In the genomic region with DNA sequence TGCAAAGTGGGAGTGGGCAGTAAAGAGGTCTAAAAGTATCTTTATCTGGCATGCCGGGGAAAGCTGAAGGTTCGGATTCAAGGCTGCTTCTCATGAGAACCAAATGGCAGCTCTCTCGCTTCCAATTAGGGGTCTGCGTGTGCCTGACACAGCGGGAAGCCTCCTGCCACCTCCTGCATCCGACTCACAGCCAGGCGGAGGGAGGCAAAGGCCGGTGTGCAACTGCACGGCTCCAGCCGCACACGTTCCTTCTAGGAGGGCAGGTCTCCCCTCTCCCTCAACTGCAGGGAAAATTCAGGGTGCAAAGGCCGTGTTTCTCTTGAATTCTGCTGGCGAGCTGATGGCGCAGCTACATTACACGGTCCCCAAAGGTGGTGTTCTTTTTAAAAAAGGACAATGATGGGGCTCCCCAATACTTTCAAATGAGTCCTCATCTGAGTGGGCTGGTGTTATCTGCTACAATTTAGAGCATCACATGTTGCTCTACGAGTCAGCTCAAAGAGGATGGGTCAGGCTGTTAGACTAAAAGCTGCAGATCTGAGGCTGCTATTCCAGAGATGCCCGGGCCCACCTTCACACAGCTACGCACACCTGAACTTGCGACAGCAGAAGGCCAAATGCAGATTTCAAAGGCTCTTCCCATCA, we compare ENCODE assay signal across 17 cellular contexts.
DNase-seq lines count a peak whose midpoint lies in the region; ATAC-seq, FAIRE-seq and TF ChIP-seq lines count a peak whose summit lies in the region.
"Had no signal": no experiment of that assay in that cellular context is flagged by ENCODE, and none has a peak within 500 bp of the region (broad histone marks: within the 10 kb centered on the region; RNA-seq: fewer than 3 reads in every experiment).

No MANE protein-coding gene starts in this region.

- H3K27ac Mint-ChIP-seq in mesothelial cell of epicardium: peak overlapping the region; percentile 80
- H3K27ac Mint-ChIP-seq in activated CD4-positive, alpha-beta T cell treated with anti-CD3 and anti-CD28 coated beads for 36 hours: no peak overlapping the region
- H3K27ac Mint-ChIP-seq: activated CD8-positive, alpha-beta T cell treated with anti-CD3 and anti-CD28 coated beads for 36 hours had no signal

- peak overlapping the region; percentile 89 for H3K4ac ChIP-seq in IMR-90 (ENCODE audit: low read depth, low read length)

- peak overlapping the region; percentile 84 to 94 for H4K8ac ChIP-seq in IMR-90 (ENCODE audit: low read depth in 2 of 2, low read length in 2 of 2)

- no TSS peak for BruUV-seq in IMR-90 (replicated peaks; lab: Mats Ljungman, UMichigan)

- peak; percentile 70 for FAIRE-seq in bronchial epithelial cell (lab: Jason Lieb, UNC)
- FAIRE-seq: colon, endothelial cell of umbilical vein, GM12891 had no signal

- peak overlapping the region; percentile 48 for H2BK5ac ChIP-seq in IMR-90 (ENCODE audit: low read depth, low read length, poor library complexity, severe bottlenecking)

- no peaks in the 10 kb centered on the region for H3K27me3 Mint-ChIP-seq in mesothelial cell of epicardium (ENCODE audit: low read depth)
- no peaks in the 10 kb centered on the region for H3K27me3 Mint-ChIP-seq in activated CD4-positive, alpha-beta T cell treated with anti-CD3 and anti-CD28 coated beads for 36 hours
- H3K27me3 Mint-ChIP-seq: activated CD8-positive, alpha-beta T cell treated with anti-CD3 and anti-CD28 coated beads for 36 hours had no signal

- peak overlapping the region; percentile 77; the same call in 1 of the 2 replicates for H3K23ac ChIP-seq in IMR-90 (ENCODE audit: low read depth, low read length)

- no peak for TF ChIP-seq POLR2A in IMR-90 (IDR thresholded peaks at IDR 0.05; ENCODE audit: low read depth, low read length)
- TF ChIP-seq POLR2A in stomach (IDR thresholded peaks at IDR 0.05): no peak

- CTCF ChIA-PET in IMR-90 (lab: Yijun Ruan, JAX): no interaction called here
- CTCF ChIA-PET in activated CD4-positive, alpha-beta T cell treated with anti-CD3 and anti-CD28 coated beads for 36 hours (lab: Charles Lee): interaction anchor here (0.7 kb wide), 1 partner anchor 909 kb away, joined by 3 read pairs; no protein-coding TSS in a partner anchor

- H3K79me1 ChIP-seq in IMR-90 (ENCODE audit: low read depth in 1 of 2, low read length in 2 of 2): no peaks in the 10 kb centered on the region

- TF ChIP-seq EP300 in stomach (IDR thresholded peaks at IDR 0.05): no peak

- peak overlapping the region; percentile 87 for H2BK20ac ChIP-seq in IMR-90 (ENCODE audit: low read depth, low read length)

- H2BK120ac ChIP-seq in IMR-90 (ENCODE audit: low read depth, low read length): peak overlapping the region; percentile 96

- H3K4me1 Mint-ChIP-seq in mesothelial cell of epicardium: peaks cover 36% of the 10 kb centered on the region
- H3K4me1 Mint-ChIP-seq in activated CD4-positive, alpha-beta T cell treated with anti-CD3 and anti-CD28 coated beads for 36 hours: peaks cover 38% of the 10 kb centered on the region

- H3K4me3 ChIP-seq in IMR-90 (ENCODE audit: insufficient read depth, low read depth, low read length) (no peak overlapping the region), bronchial epithelial cell (ENCODE audit: low read depth, low read length) (no peak overlapping the region), stomach (no peak overlapping the region)

- TF ChIP-seq CTCF in IMR-90 (conservative IDR thresholded peaks at IDR 0.05; ENCODE audit: low read depth, low read length) (no peak), bronchial epithelial cell (IDR thresholded peaks at IDR 0.05; ENCODE audit: insufficient read depth, low read length, severe bottlenecking) (no peak), mesothelial cell of epicardium (IDR thresholded peaks at IDR 0.05; ENCODE audit: unreplicated experiment) (no peak), stomach (IDR thresholded peaks at IDR 0.05) (no peak)

- H3K56ac ChIP-seq in IMR-90 (ENCODE audit: extremely low read depth, insufficient read depth, low read length): peak overlapping the region; percentile 54; the same call in 1 of the 2 replicates

- in situ Hi-C loops in IMR-90 (cut with MboI; ENCODE audit: low sequenced_read_pairs): loop anchor here (25.0 kb wide), 1 partner anchor 853 kb away; a partner anchor contains a TSS

- peak overlapping the region; percentile 83 for H2AFZ ChIP-seq in IMR-90 (replicated peaks; ENCODE audit: low read length, poor library complexity)

- no peak overlapping the region for H3K4me3 Mint-ChIP-seq in mesothelial cell of epicardium
- H3K4me3 Mint-ChIP-seq in activated CD4-positive, alpha-beta T cell treated with anti-CD3 and anti-CD28 coated beads for 36 hours: no peak overlapping the region
- H3K4me3 Mint-ChIP-seq: activated CD8-positive, alpha-beta T cell treated with anti-CD3 and anti-CD28 coated beads for 36 hours had no signal

- no peak for DNase-seq in IMR-90
- DNase-seq in bronchial epithelial cell (ENCODE audit: low read depth): no peak
- no peak for DNase-seq in mesothelial cell of epicardium (ENCODE audit: low spot score in 2 of 2, unreplicated experiment in 2 of 2)
- DNase-seq in stomach: no peak
- DNase-seq in activated CD4-positive, alpha-beta T cell treated with anti-CD3 and anti-CD28 coated beads for 36 hours: no peak
- no peak for DNase-seq in stimulated activated CD4-positive, alpha-beta T cell treated with anti-CD3 and anti-CD28 coated beads, Interleukin-4, amount 100 ng/mL, for 4 hours
- no peak for DNase-seq in NCI-H69 (lab: John Stamatoyannopoulos, UW)
- DNase-seq: activated CD8-positive, alpha-beta T cell treated with anti-CD3 and anti-CD28 coated beads for 36 hours; Calu3; GDM1; NCI-H1105 treated with DMSO at 0.1 percent for 48 hours; NCI-H2171; stimulated activated naive CD4-positive, alpha-beta T cell treated with Interleukin-2 at 50 U/mL for 16 hours had no signal

- peak overlapping the region; percentile 91 for H4K91ac ChIP-seq in IMR-90 (ENCODE audit: insufficient read depth, low read depth, low read length)

- peak overlapping the region; percentile 4; the same call in 1 of the 2 replicates for H3K18ac ChIP-seq in IMR-90 (ENCODE audit: low read depth, low read length)

- no peak for ATAC-seq in IMR-90 (ENCODE audit: low read depth)
- ATAC-seq in HG02623 (IDR thresholded peaks at IDR 0.05; ENCODE audit: unreplicated experiment): no peak
- ATAC-seq in activated CD4-positive, alpha-beta T cell treated with anti-CD3 and anti-CD28 coated beads for 36 hours: no peak
- ATAC-seq: activated CD8-positive, alpha-beta T cell treated with anti-CD3 and anti-CD28 coated beads for 36 hours had no signal

- no peak overlapping the region; the same call in 1 of the 2 replicates for H4K5ac ChIP-seq in IMR-90 (ENCODE audit: low read depth, low read length)

- H3K36me3 Mint-ChIP-seq in mesothelial cell of epicardium: peaks cover 39% of the 10 kb centered on the region
- H3K36me3 Mint-ChIP-seq in activated CD4-positive, alpha-beta T cell treated with anti-CD3 and anti-CD28 coated beads for 36 hours (ENCODE audit: low read depth): peaks cover 11% of the 10 kb centered on the region

- 76% methylated on average over 5 of the region's 19 CpGs; no CpG with 5 or more reads in 1 of the 2 experiments for WGBS in IMR-90 (ENCODE audit: extremely low coverage in 2 of 2, insufficient read length in 1 of 2), 2 experiments
- WGBS in stomach, 5 donors: 82 to 92% (median 89%) methylated on average over 14 to 19 of the region's 19 CpGs

- H3K27ac ChIP-seq in IMR-90 (ENCODE audit: insufficient read depth, low read length) (peak overlapping the region; percentile 19; the same call in 1 of the 2 replicates), stomach (peak overlapping the region in 3 of 5 donors; percentile 69 to 80 (median 71))

- intact Hi-C loops in IMR-90 (cut with micrococcal nuclease): no loop called here
- intact Hi-C loops in stomach (cut with DNase I; ENCODE audit: low total_unique reads): no loop called here
- intact Hi-C loops in activated CD4-positive, alpha-beta T cell treated with anti-CD3 and anti-CD28 coated beads for 36 hours (cut with DNase I, micrococcal nuclease): loop anchor here in 1 of 2 experiments (10.0 kb wide), 1 partner anchor 220 kb away; no protein-coding TSS in a partner anchor

- peak overlapping the region; percentile 89; the same call in 2 of the 3 replicates for H2BK15ac ChIP-seq in IMR-90 (ENCODE audit: low read depth, low read length)

- POLR2A ChIA-PET in IMR-90 (lab: Charles Lee; ENCODE audit: unreplicated experiment): no interaction called here
- POLR2A ChIA-PET in activated CD4-positive, alpha-beta T cell treated with anti-CD3 and anti-CD28 coated beads for 36 hours (lab: Charles Lee): no interaction called here

- H3K14ac ChIP-seq in IMR-90 (replicated peaks; ENCODE audit: low read depth, low read length): peak overlapping the region; percentile 89

- no peak overlapping the region for H3K9ac ChIP-seq in IMR-90 (ENCODE audit: low read depth, low read length)

- H3K4me1 ChIP-seq in IMR-90 (ENCODE audit: control insufficient read depth, insufficient read depth, low read length) (peaks cover 32% of the 10 kb centered on the region), stomach (peaks cover 16 to 47% (median 26%) of the 10 kb centered on the region in 4 donors)

- H3K9me3 Mint-ChIP-seq in mesothelial cell of epicardium: peaks cover 16% of the 10 kb centered on the region
- peaks cover 3% of the 10 kb centered on the region for H3K9me3 Mint-ChIP-seq in activated CD4-positive, alpha-beta T cell treated with anti-CD3 and anti-CD28 coated beads for 36 hours (ENCODE audit: low read depth)
- H3K9me3 Mint-ChIP-seq: activated CD8-positive, alpha-beta T cell treated with anti-CD3 and anti-CD28 coated beads for 36 hours had no signal

- dilution Hi-C loops in IMR-90 (cut with HindIII; ENCODE audit: low sequenced_read_pairs, unreplicated experiment): no loop called here

- H3K27me3 ChIP-seq in IMR-90 (ENCODE audit: control insufficient read depth, insufficient read depth, low read length) (no peaks in the 10 kb centered on the region), bronchial epithelial cell (ENCODE audit: control insufficient read depth, insufficient read depth, low read length) (no peaks in the 10 kb centered on the region), stomach (no peaks in the 10 kb centered on the region)

- peak overlapping the region; percentile 95 for H2AK5ac ChIP-seq in IMR-90 (ENCODE audit: low read depth, low read length)

- no peaks in the 10 kb centered on the region for H4K20me1 ChIP-seq in IMR-90 (ENCODE audit: insufficient read depth, low read length)

- peaks cover 32% of the 10 kb centered on the region for H3K9me1 ChIP-seq in IMR-90 (ENCODE audit: insufficient read depth, low read length)

- H2AK9ac ChIP-seq in IMR-90 (replicated peaks; ENCODE audit: low read depth, low read length, poor library complexity): peak overlapping the region; percentile 0

- 0 out of 2 replicates have a peak overlapping the region, but pooled peaks have one; percentile 8 for H3K4me2 ChIP-seq in IMR-90 (ENCODE audit: low read depth, low read length)

- peaks cover under 1% of the 10 kb centered on the region; the same call in 1 of the 2 replicates for H3K9me3 ChIP-seq in IMR-90 (ENCODE audit: control insufficient read depth, insufficient read depth, low read length)
- H3K9me3 ChIP-seq in stomach: peaks cover 0 to 7% (median 0%) of the 10 kb centered on the region in 4 donors

- no peak for TF ChIP-seq RAD21 in IMR-90 (IDR thresholded peaks at IDR 0.05; ENCODE audit: low read length)

- H3K36me3 ChIP-seq in IMR-90 (ENCODE audit: control insufficient read depth, insufficient read depth, low read length) (no peaks in the 10 kb centered on the region), bronchial epithelial cell (ENCODE audit: control insufficient read depth, insufficient read depth, low read length) (no peaks in the 10 kb centered on the region), stomach (peaks cover 0 to 6% (median 0%) of the 10 kb centered on the region in 4 donors)
